Comparison of ENCODE assay signal across 8 cellular contexts in genomic region chr7:73683056-73683915, GRCh38. TPM values are rescaled to one million over a fixed set of nuclear protein-coding genes. Genes with fewer than 3 reads are reported as not detected.
DNase-seq lines count a peak whose midpoint lies in the region; ATAC-seq and TF ChIP-seq lines count a peak whose summit lies in the region.

Gene BUD23, plus strand, starts transcription at chr7:73683597. Its CDS starts 29 bp downstream, at chr7:73683626.
Gene DNAJC30, minus strand, starts transcription at chr7:73683453. Its CDS starts 30 bp downstream, at chr7:73683423.

- ATAC-seq in HG02763 (IDR thresholded peaks at IDR 0.05; ENCODE audit: unreplicated experiment) (peak; percentile 96), upper lobe of left lung (ENCODE audit: low FRiP score in 2 of 2) (peak; percentile 97 to 99)
- peak; percentile 90 for ATAC-seq in activated naive CD8-positive, alpha-beta T cell treated with anti-CD3 and anti-CD28 coated beads, Interleukin-2, amount 50 U/mL, for 24 hours

- H4K20me1 ChIP-seq in SU-DHL-6 (ENCODE audit: low read depth, low read length) = no peaks in the 10 kb centered on the region

- H3K27ac ChIP-seq in SU-DHL-6 (ENCODE audit: low read depth, low read length) (peak within 1 kb of the TSS; percentile 20; the same call in 1 of the 2 replicates), upper lobe of left lung (peak within 1 kb of the TSS; percentile 84 to 90 (median 86))

- no peak for TF ChIP-seq EP300 in upper lobe of left lung (IDR thresholded peaks at IDR 0.05)

- no peaks in the 10 kb centered on the region for H3F3A ChIP-seq in SU-DHL-6 (ENCODE audit: insufficient read depth)

- H3K9me3 Mint-ChIP-seq in activated naive CD8-positive, alpha-beta T cell treated with anti-CD3 and anti-CD28 coated beads, Interleukin-2, amount 50 U/mL, for 24 hours = no peaks in the 10 kb centered on the region

- no peaks in the 10 kb centered on the region for H3K27me3 ChIP-seq in SU-DHL-6 (ENCODE audit: low read length)
- H3K27me3 ChIP-seq in upper lobe of left lung = no peaks in the 10 kb centered on the region

- peak within 1 kb of the TSS; percentile 96 for H3K4me3 Mint-ChIP-seq in activated naive CD8-positive, alpha-beta T cell treated with anti-CD3 and anti-CD28 coated beads, Interleukin-2, amount 50 U/mL, for 24 hours

- H3K4me1 Mint-ChIP-seq in activated naive CD8-positive, alpha-beta T cell treated with anti-CD3 and anti-CD28 coated beads, Interleukin-2, amount 50 U/mL, for 24 hours = peaks cover 51% of the 10 kb centered on the region

- intact Hi-C loops in cardiac septum (cut with DNase I) = loop anchor here (5.0 kb wide), 1 partner anchor 54 kb away; the partner anchor contains the start of gene ABHD11

- H3K9me3 ChIP-seq in SU-DHL-6 (ENCODE audit: insufficient read depth, low read length) (no peaks in the 10 kb centered on the region), upper lobe of left lung (no peaks in the 10 kb centered on the region)

- peak within 1 kb of the TSS; percentile 86 for H3K9ac ChIP-seq in SU-DHL-6 (ENCODE audit: low read length)

- 0 to 1% methylated on average over 25 to 56 of the region's 80 CpGs for WGBS in upper lobe of left lung, 2 donors

- H3K79me2 ChIP-seq in SU-DHL-6 (ENCODE audit: insufficient read depth, low read length) = peaks cover 64% of the 10 kb centered on the region

- H2AFZ ChIP-seq in SU-DHL-6 (ENCODE audit: low read depth, low read length, severe bottlenecking) = peak within 1 kb of the TSS; percentile 99

- peaks cover 28 to 43% (median 36%) of the 10 kb centered on the region in 4 donors for H3K4me1 ChIP-seq in upper lobe of left lung

- peak within 1 kb of the TSS; percentile 67 for H3K4me2 ChIP-seq in SU-DHL-6 (ENCODE audit: low read depth, low read length, poor library complexity, severe bottlenecking)

- H3K4me3 ChIP-seq in GM12875 (ENCODE audit: low read depth, low read length) (peak within 1 kb of the TSS; percentile 96), SU-DHL-6 (ENCODE audit: insufficient read depth, low read length, poor library complexity, severe bottlenecking) (peak within 1 kb of the TSS; percentile 83), upper lobe of left lung (peak within 1 kb of the TSS; percentile 84 to 99 (median 90))

- TF ChIP-seq POLR2A in upper lobe of left lung (IDR thresholded peaks at IDR 0.05) = peak in 3 of 4 donors; percentile 47 to 79 (median 66)

- DNase-seq in NCI-H1417 (lab: John Stamatoyannopoulos, UW) (peak; percentile 96 to 98 (median 97)), cardiac septum (ENCODE audit: low spot score) (peak; percentile 98), pons (ENCODE audit: low spot score) (peak; percentile 94), upper lobe of left lung (peak; percentile 96 to 97)
- peak; percentile 97 for DNase-seq in activated naive CD8-positive, alpha-beta T cell treated with anti-CD3 and anti-CD28 coated beads, Interleukin-2, amount 50 U/mL, for 24 hours

- H3K9me2 ChIP-seq in SU-DHL-6 (replicated peaks; ENCODE audit: insufficient read depth, low read length) = no peaks in the 10 kb centered on the region

- no peaks in the 10 kb centered on the region for H3K27me3 Mint-ChIP-seq in activated naive CD8-positive, alpha-beta T cell treated with anti-CD3 and anti-CD28 coated beads, Interleukin-2, amount 50 U/mL, for 24 hours

- TF ChIP-seq CTCF in GM12875 (IDR thresholded peaks at IDR 0.05; ENCODE audit: borderline replicate concordance, insufficient read depth, low read depth, low read length) (no peak), SU-DHL-6 (IDR thresholded peaks at IDR 0.05; ENCODE audit: insufficient read depth, low read length, poor library complexity, severe bottlenecking) (no peak), upper lobe of left lung (IDR thresholded peaks at IDR 0.05) (peak in 3 of 6 experiments; percentile 24 to 41 (median 38))

- no peaks in the 10 kb centered on the region for H3K36me3 ChIP-seq in SU-DHL-6 (ENCODE audit: low read length)
- H3K36me3 ChIP-seq in upper lobe of left lung = peaks cover 9 to 24% (median 19%) of the 10 kb centered on the region in 4 donors

- H3K27ac Mint-ChIP-seq in activated naive CD8-positive, alpha-beta T cell treated with anti-CD3 and anti-CD28 coated beads, Interleukin-2, amount 50 U/mL, for 24 hours = peak within 1 kb of the TSS; percentile 90

- peaks cover 35% of the 10 kb centered on the region for H3K36me3 Mint-ChIP-seq in activated naive CD8-positive, alpha-beta T cell treated with anti-CD3 and anti-CD28 coated beads, Interleukin-2, amount 50 U/mL, for 24 hours (ENCODE audit: low read depth)

RNA-seq across cellular contexts. Expression of gene BUD23, which starts in this region (rescaled TPM):
- total RNA-seq in cardiac septum = 59.1 TPM
- total RNA-seq in upper lobe of left lung = 10 to 100 TPM; 19.9 to 52.3 (median 48.8) TPM

RNA-seq across cellular contexts. Expression of gene DNAJC30, which starts in this region (rescaled TPM):
- total RNA-seq in cardiac septum (16.4 TPM), upper lobe of left lung (10 to 100 TPM in 4 of 6 donors, 1 to 10 TPM in 2; 6.9 to 13.1 (median 10.3) TPM)

Comparison
In these comparisons a context has a peak if more than half of its experiments do, and no peak if none do; other contexts are left out.
1. Peak in every context shown above with its lines: DNase-seq, ATAC-seq, H3K4me3 ChIP-seq and H3K27ac ChIP-seq.